11 cellular contexts compared by ENCODE assay signal in the genomic region with DNA sequence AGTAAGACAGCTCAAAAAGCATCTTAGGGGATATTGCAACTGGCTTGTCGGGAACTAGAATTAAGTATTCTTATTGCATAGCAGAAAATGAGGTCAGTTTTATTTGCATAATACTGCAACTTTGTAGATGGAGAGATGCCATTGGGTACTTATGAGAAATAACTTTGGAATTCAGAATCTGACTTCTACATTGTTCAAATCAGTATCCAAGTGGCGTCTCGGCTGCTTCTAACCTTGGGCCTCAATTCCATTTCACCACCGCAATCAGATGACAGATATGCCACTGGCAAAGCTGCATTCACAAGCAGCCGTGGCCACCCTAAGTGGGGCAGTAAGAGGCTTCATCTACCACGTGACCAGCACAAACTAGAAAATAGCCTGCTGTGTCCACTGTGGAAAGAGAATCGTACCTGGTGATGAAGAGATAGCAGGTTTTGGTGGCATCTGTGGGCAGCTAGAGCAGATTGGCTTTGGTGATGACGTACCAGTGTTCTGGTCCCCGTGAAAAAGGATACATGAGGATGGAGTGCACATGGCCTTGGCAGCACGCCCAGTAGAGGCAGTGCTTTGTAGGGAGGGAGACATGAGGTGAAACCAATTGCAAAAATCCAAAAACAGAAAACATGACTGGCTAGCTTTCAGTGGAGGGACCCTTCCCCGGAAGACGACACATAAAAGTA.
DNase-seq lines count a peak whose midpoint lies in the region; ATAC-seq and TF ChIP-seq lines count a peak whose summit lies in the region.
"Had no signal": no experiment of that assay in that cellular context is flagged by ENCODE, and none has a peak within 500 bp of the region (broad histone marks: within the 10 kb centered on the region; RNA-seq: fewer than 3 reads in every experiment).

No MANE protein-coding gene starts in this region.

- no peaks in the 10 kb centered on the region for H3K27me3 Mint-ChIP-seq in activated CD8-positive, alpha-beta T cell treated with anti-CD3 and anti-CD28 coated beads for 36 hours
- no peaks in the 10 kb centered on the region for H3K27me3 Mint-ChIP-seq in activated T-helper 17 cell treated with anti-CD3 and anti-CD28 coated beads, Interleukin-2, amount 50 U/mL, for 72 hours
- no peaks in the 10 kb centered on the region for H3K27me3 Mint-ChIP-seq in activated CD4-positive, alpha-beta T cell treated with anti-CD3 and anti-CD28 coated beads, Interleukin-2, amount 10 ng/mL, durations not matched to agents 7 days and 5 days
- H3K27me3 Mint-ChIP-seq: activated B cell treated with CpG ODN at 0.5 μM for 24 hours had no signal

- no peaks in the 10 kb centered on the region for H3K4me1 Mint-ChIP-seq in activated CD8-positive, alpha-beta T cell treated with anti-CD3 and anti-CD28 coated beads for 36 hours (ENCODE audit: low read depth)
- no peaks in the 10 kb centered on the region for H3K4me1 Mint-ChIP-seq in activated T-helper 17 cell treated with anti-CD3 and anti-CD28 coated beads, Interleukin-2, amount 50 U/mL, for 72 hours
- no peaks in the 10 kb centered on the region for H3K4me1 Mint-ChIP-seq in activated CD4-positive, alpha-beta T cell treated with anti-CD3 and anti-CD28 coated beads, Interleukin-2, amount 10 ng/mL, durations not matched to agents 7 days and 5 days

- H3K27ac ChIP-seq in dorsolateral prefrontal cortex, result peak overlapping the region in 15 of 59 donors; percentile 1 to 82 (median 32)
- H3K27ac ChIP-seq: HL-60 had no signal

- H3K4me3 ChIP-seq in dorsolateral prefrontal cortex, result no peak overlapping the region
- H3K4me3 ChIP-seq: skin epidermis had no signal

- ATAC-seq in activated CD8-positive, alpha-beta T cell treated with anti-CD3 and anti-CD28 coated beads for 36 hours, result no peak
- ATAC-seq in activated T-helper 17 cell treated with anti-CD3 and anti-CD28 coated beads, Interleukin-2, amount 50 U/mL, for 72 hours (replicated peaks), result no peak

- no peak overlapping the region for H3K4me3 Mint-ChIP-seq in activated CD8-positive, alpha-beta T cell treated with anti-CD3 and anti-CD28 coated beads for 36 hours
- no peak overlapping the region for H3K4me3 Mint-ChIP-seq in activated T-helper 17 cell treated with anti-CD3 and anti-CD28 coated beads, Interleukin-2, amount 50 U/mL, for 72 hours
- H3K4me3 Mint-ChIP-seq in activated CD4-positive, alpha-beta T cell treated with anti-CD3 and anti-CD28 coated beads, Interleukin-2, amount 10 ng/mL, durations not matched to agents 7 days and 5 days, result no peak overlapping the region
- H3K4me3 Mint-ChIP-seq: activated B cell treated with CpG ODN at 0.5 μM for 24 hours had no signal

- CTCF ChIA-PET in activated CD8-positive, alpha-beta T cell treated with anti-CD3 and anti-CD28 coated beads for 36 hours (lab: Charles Lee), result interaction anchor here (1.0 to 2.0 kb wide), 6 partner anchors 8 to 123 kb away, joined by 3 to 9 read pairs (median 4); no protein-coding TSS in a partner anchor
- CTCF ChIA-PET in activated CD4-positive, alpha-beta T cell treated with anti-CD3 and anti-CD28 coated beads, Interleukin-2, amount 10 ng/mL, durations not matched to agents 7 days and 5 days (lab: Charles Lee), result interaction anchor here (1.0 kb wide), 1 partner anchor 131 kb away, joined by 3 read pairs; no protein-coding TSS in a partner anchor

- intact Hi-C loops in dorsolateral prefrontal cortex (cut with DNase I), result no loop called here
- intact Hi-C loops in activated CD8-positive, alpha-beta T cell treated with anti-CD3 and anti-CD28 coated beads for 36 hours (cut with micrococcal nuclease), result no loop called here

- DNase-seq in Daoy (ENCODE audit: low read depth), result peak; percentile 86
- DNase-seq in NCI-H524 (lab: John Stamatoyannopoulos, UW), result peak; percentile 71 to 92
- peak in 8 of 10 donors; percentile 45 to 94 (median 60) for DNase-seq in dorsolateral prefrontal cortex
- DNase-seq in pons (ENCODE audit: low spot score), result peak; percentile 65
- DNase-seq in activated CD8-positive, alpha-beta T cell treated with anti-CD3 and anti-CD28 coated beads for 36 hours, result no peak
- DNase-seq in stimulated activated CD4-positive, alpha-beta T cell treated with anti-CD3 and anti-CD28 coated beads, Interleukin-4, amount 100 ng/mL, for 1 hour, result no peak
- DNase-seq in activated CD4-positive, alpha-beta T cell treated with anti-CD3 and anti-CD28 coated beads, Interleukin-2, amount 10 ng/mL, durations not matched to agents 7 days and 5 days, result no peak
- DNase-seq: activated B cell treated with CpG ODN at 0.5 μM for 24 hours had no signal

- POLR2A ChIA-PET in activated CD8-positive, alpha-beta T cell treated with anti-CD3 and anti-CD28 coated beads for 36 hours (lab: Charles Lee), result interaction anchor here (0.6 kb wide), 1 partner anchor 12 kb away, joined by 3 read pairs; no protein-coding TSS in a partner anchor
- POLR2A ChIA-PET in activated CD4-positive, alpha-beta T cell treated with anti-CD3 and anti-CD28 coated beads, Interleukin-2, amount 10 ng/mL, durations not matched to agents 7 days and 5 days (lab: Charles Lee), result no interaction called here

- H3K27me3 ChIP-seq in dorsolateral prefrontal cortex, result no peaks in the 10 kb centered on the region

- H3K9me3 Mint-ChIP-seq in activated CD8-positive, alpha-beta T cell treated with anti-CD3 and anti-CD28 coated beads for 36 hours, result no peaks in the 10 kb centered on the region
- H3K9me3 Mint-ChIP-seq in activated T-helper 17 cell treated with anti-CD3 and anti-CD28 coated beads, Interleukin-2, amount 50 U/mL, for 72 hours, result no peaks in the 10 kb centered on the region
- H3K9me3 Mint-ChIP-seq in activated CD4-positive, alpha-beta T cell treated with anti-CD3 and anti-CD28 coated beads, Interleukin-2, amount 10 ng/mL, durations not matched to agents 7 days and 5 days, result no peaks in the 10 kb centered on the region
- H3K9me3 Mint-ChIP-seq: activated B cell treated with CpG ODN at 0.5 μM for 24 hours had no signal

- H3K27ac Mint-ChIP-seq in activated CD8-positive, alpha-beta T cell treated with anti-CD3 and anti-CD28 coated beads for 36 hours, result no peak overlapping the region
- H3K27ac Mint-ChIP-seq in activated T-helper 17 cell treated with anti-CD3 and anti-CD28 coated beads, Interleukin-2, amount 50 U/mL, for 72 hours, result no peak overlapping the region
- no peak overlapping the region for H3K27ac Mint-ChIP-seq in activated CD4-positive, alpha-beta T cell treated with anti-CD3 and anti-CD28 coated beads, Interleukin-2, amount 10 ng/mL, durations not matched to agents 7 days and 5 days
- H3K27ac Mint-ChIP-seq: activated B cell treated with CpG ODN at 0.5 μM for 24 hours had no signal

- H3K36me3 Mint-ChIP-seq in activated CD8-positive, alpha-beta T cell treated with anti-CD3 and anti-CD28 coated beads for 36 hours (ENCODE audit: low read depth), result peaks cover 1% of the 10 kb centered on the region
- peaks cover 19% of the 10 kb centered on the region for H3K36me3 Mint-ChIP-seq in activated T-helper 17 cell treated with anti-CD3 and anti-CD28 coated beads, Interleukin-2, amount 50 U/mL, for 72 hours (ENCODE audit: low read depth)
- peaks cover 3% of the 10 kb centered on the region for H3K36me3 Mint-ChIP-seq in activated CD4-positive, alpha-beta T cell treated with anti-CD3 and anti-CD28 coated beads, Interleukin-2, amount 10 ng/mL, durations not matched to agents 7 days and 5 days (ENCODE audit: low read depth)

- TF ChIP-seq CTCF in dorsolateral prefrontal cortex (IDR thresholded peaks at IDR 0.05 in 54 of 56, conservative IDR thresholded peaks at IDR 0.05 in 2 of 56; ENCODE audit: low read depth in 1 of 56, partially characterized antibody in 56 of 56), result no peak
- TF ChIP-seq CTCF in activated CD8-positive, alpha-beta T cell treated with anti-CD3 and anti-CD28 coated beads for 36 hours (IDR thresholded peaks at IDR 0.05), result no peak

Comparison
In these comparisons a context has a peak if more than half of its experiments do, and no peak if none do; other contexts are left out.
1. DNase-seq: peak in Daoy (single experiment), NCI-H524 (2 of 2), dorsolateral prefrontal cortex (8 of 10) and pons (single experiment); none in activated CD8-positive, alpha-beta T cell treated with anti-CD3 and anti-CD28 coated beads for 36 hours (single experiment), stimulated activated CD4-positive, alpha-beta T cell treated with anti-CD3 and anti-CD28 coated beads, Interleukin-4, amount 100 ng/mL, for 1 hour (single experiment) and activated CD4-positive, alpha-beta T cell treated with anti-CD3 and anti-CD28 coated beads, Interleukin-2, amount 10 ng/mL, durations not matched to agents 7 days and 5 days (single experiment).